Comparison of ENCODE assay signal across 8 cellular contexts in genomic region chr5:138543730-138544104, GRCh38. TPM values are rescaled to one million over a fixed set of nuclear protein-coding genes. Genes with fewer than 3 reads are reported as not detected.
DNase-seq lines count a peak whose midpoint lies in the region; FAIRE-seq and TF ChIP-seq lines count a peak whose summit lies in the region.

No MANE protein-coding gene starts in this region.

- H3K36me3 ChIP-seq in H7 (replicated peaks; ENCODE audit: control insufficient read depth, insufficient read depth, low read length) (no peaks in the 10 kb centered on the region; the same call in 1 of the 2 replicates), OCI-LY3 (replicated peaks; ENCODE audit: low read depth, low read length) (peaks cover 23% of the 10 kb centered on the region), neural cell (ENCODE audit: insufficient read depth, low read length) (no peaks in the 10 kb centered on the region)

- TF ChIP-seq RAD21 in neural cell (conservative IDR thresholded peaks at IDR 0.05): peak; percentile 34

- H3K4me2 ChIP-seq in OCI-LY3 (ENCODE audit: low read length) (peak overlapping the region; percentile 87), neural cell (ENCODE audit: low read length) (peak overlapping the region; percentile 96)

- no peaks in the 10 kb centered on the region for H3K9me2 ChIP-seq in neural cell (ENCODE audit: insufficient read depth, low read length)

- H2AFZ ChIP-seq in OCI-LY3 (ENCODE audit: low read depth, low read length): peak overlapping the region; percentile 62; the same call in 1 of the 2 replicates
- H2AFZ ChIP-seq in neural cell (ENCODE audit: low read depth, low read length): peak overlapping the region; percentile 89

- H3K79me2 ChIP-seq in OCI-LY3 (ENCODE audit: low read length) (peaks cover 96% of the 10 kb centered on the region), neural cell (replicated peaks; ENCODE audit: insufficient read depth, low read length) (peaks cover 65% of the 10 kb centered on the region)

- H3K27me3 ChIP-seq in H7 (ENCODE audit: control insufficient read depth, insufficient read depth, low read length) (no peaks in the 10 kb centered on the region), OCI-LY3 (ENCODE audit: low read depth, low read length) (no peaks in the 10 kb centered on the region), neural cell (ENCODE audit: insufficient read depth, low read depth, low read length) (no peaks in the 10 kb centered on the region)

- TF ChIP-seq CTCF in OCI-LY3 (IDR thresholded peaks at IDR 0.05; ENCODE audit: low read depth, low read length) (no peak), neural cell (IDR thresholded peaks at IDR 0.05; ENCODE audit: poor library complexity, severe bottlenecking) (no peak)

- no peak for FAIRE-seq in frontal cortex (lab: Jason Lieb, UNC)

- no peak for TF ChIP-seq EP300 in neural cell (conservative IDR thresholded peaks at IDR 0.05; ENCODE audit: poor library complexity, severe bottlenecking)

- no peaks in the 10 kb centered on the region for H3K9me3 ChIP-seq in OCI-LY3 (ENCODE audit: insufficient read depth, low read length)
- H3K9me3 ChIP-seq in neural cell (ENCODE audit: low read length): no peaks in the 10 kb centered on the region

- peaks cover 23% of the 10 kb centered on the region for H4K20me1 ChIP-seq in OCI-LY3 (ENCODE audit: insufficient read depth, low read length)
- no peaks in the 10 kb centered on the region for H4K20me1 ChIP-seq in neural cell (ENCODE audit: insufficient read depth)

- H3K27ac ChIP-seq in OCI-LY3 (ENCODE audit: low read length) (peak overlapping the region; percentile 75), epithelial cell of prostate (peak overlapping the region; percentile 93), neural cell (ENCODE audit: low read length) (peak overlapping the region; percentile 97)

- DNase-seq in NOMO-1 treated with dmso at 0.1 percent for 144 hours (lab: John Stamatoyannopoulos, UW; ENCODE audit: unreplicated experiment): peak; percentile 66
- no peak for DNase-seq in NOMO-1 (lab: John Stamatoyannopoulos, UW; ENCODE audit: unreplicated experiment in 2 of 2)
- DNase-seq in H7: no peak
- no peak for DNase-seq in epithelial cell of prostate (ENCODE audit: low read depth, low spot score)
- no peak for DNase-seq in frontal cortex (ENCODE audit: low spot score in 2 of 2)
- DNase-seq in EL: no peak

- peaks cover 38% of the 10 kb centered on the region for H3K4me1 ChIP-seq in OCI-LY3 (ENCODE audit: low read length)

- H3K4me3 ChIP-seq in H7 (ENCODE audit: insufficient read depth, low read depth, low read length): peak overlapping the region; percentile 93
- H3K4me3 ChIP-seq in OCI-LY3 (ENCODE audit: low read length): peak overlapping the region; percentile 95
- peak overlapping the region; percentile 87 for H3K4me3 ChIP-seq in neural cell (ENCODE audit: low read length)

- H3F3A ChIP-seq in neural cell (ENCODE audit: insufficient read depth, low read length, poor library complexity, severe bottlenecking): no peaks in the 10 kb centered on the region

- peak overlapping the region; percentile 91 for H3K9ac ChIP-seq in OCI-LY3 (ENCODE audit: low read length)
- peak overlapping the region; percentile 97 for H3K9ac ChIP-seq in neural cell (ENCODE audit: low read length)

TF ChIP-seq in neural cell, 6 proteins besides CTCF, POLR2A, EP300 and RAD21:
- no peak for TF ChIP-seq EZH2 (IDR thresholded peaks at IDR 0.05; ENCODE audit: borderline replicate concordance, insufficient read depth, low read length, poor library complexity, severe bottlenecking)
- peak; percentile 34 for TF ChIP-seq SMC3 (conservative IDR thresholded peaks at IDR 0.05; ENCODE audit: poor library complexity)
- peak; percentile 84 for TF ChIP-seq TAF1 (IDR thresholded peaks at IDR 0.05; ENCODE audit: low read depth)
- TF ChIP-seq, protein P1, sequence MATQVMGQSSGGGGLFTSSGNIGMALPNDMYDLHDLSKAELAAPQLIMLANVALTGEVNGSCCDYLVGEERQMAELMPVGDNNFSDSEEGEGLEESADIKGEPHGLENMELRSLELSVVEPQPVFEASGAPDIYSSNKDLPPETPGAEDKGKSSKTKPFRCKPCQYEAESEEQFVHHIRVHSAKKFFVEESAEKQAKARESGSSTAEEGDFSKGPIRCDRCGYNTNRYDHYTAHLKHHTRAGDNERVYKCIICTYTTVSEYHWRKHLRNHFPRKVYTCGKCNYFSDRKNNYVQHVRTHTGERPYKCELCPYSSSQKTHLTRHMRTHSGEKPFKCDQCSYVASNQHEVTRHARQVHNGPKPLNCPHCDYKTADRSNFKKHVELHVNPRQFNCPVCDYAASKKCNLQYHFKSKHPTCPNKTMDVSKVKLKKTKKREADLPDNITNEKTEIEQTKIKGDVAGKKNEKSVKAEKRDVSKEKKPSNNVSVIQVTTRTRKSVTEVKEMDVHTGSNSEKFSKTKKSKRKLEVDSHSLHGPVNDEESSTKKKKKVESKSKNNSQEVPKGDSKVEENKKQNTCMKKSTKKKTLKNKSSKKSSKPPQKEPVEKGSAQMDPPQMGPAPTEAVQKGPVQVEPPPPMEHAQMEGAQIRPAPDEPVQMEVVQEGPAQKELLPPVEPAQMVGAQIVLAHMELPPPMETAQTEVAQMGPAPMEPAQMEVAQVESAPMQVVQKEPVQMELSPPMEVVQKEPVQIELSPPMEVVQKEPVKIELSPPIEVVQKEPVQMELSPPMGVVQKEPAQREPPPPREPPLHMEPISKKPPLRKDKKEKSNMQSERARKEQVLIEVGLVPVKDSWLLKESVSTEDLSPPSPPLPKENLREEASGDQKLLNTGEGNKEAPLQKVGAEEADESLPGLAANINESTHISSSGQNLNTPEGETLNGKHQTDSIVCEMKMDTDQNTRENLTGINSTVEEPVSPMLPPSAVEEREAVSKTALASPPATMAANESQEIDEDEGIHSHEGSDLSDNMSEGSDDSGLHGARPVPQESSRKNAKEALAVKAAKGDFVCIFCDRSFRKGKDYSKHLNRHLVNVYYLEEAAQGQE (IDR thresholded peaks at IDR 0.05; ENCODE audit: borderline replicate concordance): peak; percentile 0
- TF ChIP-seq POLR2AphosphoS5 (IDR thresholded peaks at IDR 0.05): no peak
- no peak for TF ChIP-seq MXI1 (conservative IDR thresholded peaks at IDR 0.05; ENCODE audit: poor library complexity, severe bottlenecking)

RNA-seq across cellular contexts. Expression of gene ETF1, which starts 0.7 kb away (rescaled TPM):
- 103 and 113 TPM in 2 replicates for total RNA-seq in H7 (2014; rRNA removed; shearing (Covaris generic))
- polyA plus RNA-seq in neural cell: 56.9 and 62.1 TPM in 2 replicates
- 83.9 and 84.7 TPM in 2 replicates for polyA minus RNA-seq in neural cell
- 71.7 TPM for total RNA-seq in frontal cortex

RNA-seq across cellular contexts. Expression of gene HSPA9, which starts 31.5 kb away (rescaled TPM):
- total RNA-seq in H7 (2014; rRNA removed; shearing (Covaris generic)): 625 and 671 TPM in 2 replicates
- 270 and 280 TPM in 2 replicates for polyA plus RNA-seq in neural cell
- 253 and 263 TPM in 2 replicates for polyA minus RNA-seq in neural cell
- total RNA-seq in frontal cortex: 216 TPM
